In genomic region chr17:17118399-17118798, GRCh38 we compare ENCODE assay signal across 12 cellular contexts.
DNase-seq lines count a peak whose midpoint lies in the region; ATAC-seq, FAIRE-seq and TF ChIP-seq lines count a peak whose summit lies in the region.
"Had no signal": no experiment of that assay in that cellular context is flagged by ENCODE, and none has a peak within 500 bp of the region (broad histone marks: within the 10 kb centered on the region; RNA-seq: fewer than 3 reads in every experiment).

No MANE protein-coding gene starts in this region.

- H3K27ac ChIP-seq in A549: peak overlapping the region; percentile 29 to 72; a peak in 4 of 6 replicates
- peak overlapping the region; percentile 33 for H3K27ac ChIP-seq in KOPT-K1 (ENCODE audit: low read depth, low read length, poor library complexity, severe bottlenecking)
- H3K27ac ChIP-seq in effector memory CD4-positive, alpha-beta T cell (ENCODE audit: insufficient read depth, low read length, poor library complexity, severe bottlenecking): peak overlapping the region; percentile 75

- H3K4me1 ChIP-seq in A549: peaks cover 68% of the 10 kb centered on the region
- H3K4me1 ChIP-seq in effector memory CD4-positive, alpha-beta T cell (ENCODE audit: control insufficient read depth, insufficient read depth, low read length, poor library complexity, severe bottlenecking): peaks cover 68% of the 10 kb centered on the region

- POLR2A ChIA-PET in A549 (lab: Yijun Ruan, JAX): no interaction called here

- no peaks in the 10 kb centered on the region; the same call in 1 of the 2 replicates for H3K36me3 ChIP-seq in KOPT-K1 (ENCODE audit: insufficient read depth, low read length)
- no peaks in the 10 kb centered on the region for H3K36me3 ChIP-seq in effector memory CD4-positive, alpha-beta T cell (ENCODE audit: control insufficient read depth, insufficient read depth, low read length)

- H3K9me3 Mint-ChIP-seq in nephron progenitor cell: no peaks in the 10 kb centered on the region

- no peaks in the 10 kb centered on the region for H3K27me3 ChIP-seq in effector memory CD4-positive, alpha-beta T cell (replicated peaks; ENCODE audit: control insufficient read depth, insufficient read depth, low read length, poor library complexity, severe bottlenecking)

- H3K27me3 Mint-ChIP-seq in nephron progenitor cell (ENCODE audit: low read depth, poor library complexity): peaks cover 7% of the 10 kb centered on the region

- H3K36me3 Mint-ChIP-seq in nephron progenitor cell (ENCODE audit: low read depth): no peaks in the 10 kb centered on the region

- no peak overlapping the region for H3K4me3 ChIP-seq in A549
- H3K4me3 ChIP-seq in effector memory CD4-positive, alpha-beta T cell (ENCODE audit: insufficient read depth, low read depth, low read length, poor library complexity, severe bottlenecking): no peak overlapping the region

- peak in 1 of 2 experiments; percentile 5; a peak in 3 of 6 replicates for ATAC-seq in A549
- no peak for ATAC-seq in HG02763 (IDR thresholded peaks at IDR 0.05; ENCODE audit: unreplicated experiment)

- no peak for DNase-seq in A549 (ENCODE audit: low read depth in 1 of 2, low spot score in 1 of 2)
- DNase-seq in effector memory CD4-positive, alpha-beta T cell: no peak
- no peak for DNase-seq in nephron progenitor cell
- no peak for DNase-seq in NCI-H2107 treated with DMSO at 0.1 percent for 48 hours (lab: John Stamatoyannopoulos, UW; ENCODE audit: unreplicated experiment)
- DNase-seq in NCI-H2227 (lab: John Stamatoyannopoulos, UW; ENCODE audit: unreplicated experiment): no peak
- DNase-seq in GM19240 (ENCODE audit: insufficient read length, low spot score): no peak
- DNase-seq: activated CD4-positive, alpha-beta T cell treated with anti-CD3 and anti-CD28 coated beads for 48 hours; KG1; NCI-H2171 treated with DMSO at 0.1 percent for 48 hours had no signal

- no peak for TF ChIP-seq POLR2A in A549 (IDR thresholded peaks at IDR 0.05; ENCODE audit: low read length)

- no peak for TF ChIP-seq RAD21 in A549 (conservative IDR thresholded peaks at IDR 0.05 in 1 of 2, IDR thresholded peaks at IDR 0.05 in 1 of 2)

- H3K4me2 ChIP-seq in A549: peak overlapping the region; percentile 34; the same call in 2 of the 3 replicates

- H3K9me3 ChIP-seq in A549 (no peaks in the 10 kb centered on the region), KOPT-K1 (ENCODE audit: insufficient read depth, low read length, poor library complexity, severe bottlenecking) (no peaks in the 10 kb centered on the region)
- no peaks in the 10 kb centered on the region for H3K9me3 ChIP-seq in effector memory CD4-positive, alpha-beta T cell (ENCODE audit: control insufficient read depth, low read length)

- peaks cover 49% of the 10 kb centered on the region for H3K4me1 Mint-ChIP-seq in nephron progenitor cell

- WGBS in A549 (ENCODE audit: missing lambda C conversion rate): 90% methylated on average over 4 of the region's 4 CpGs

- H3K4me3 Mint-ChIP-seq in nephron progenitor cell: no peak overlapping the region

- CTCF ChIA-PET in A549 (lab: Yijun Ruan, JAX): interaction anchor here (1.1 to 1.3 kb wide), 2 partner anchors 13 to 23 kb away, joined by 3 to 5 read pairs; no protein-coding TSS in a partner anchor

- peak overlapping the region; percentile 78 for H3K27ac Mint-ChIP-seq in nephron progenitor cell

- FAIRE-seq in A549 (lab: Jason Lieb, UNC): no peak
- FAIRE-seq: keratinocyte had no signal

- TF ChIP-seq CTCF in A549 (IDR thresholded peaks at IDR 0.05) (no peak), nephron progenitor cell (IDR thresholded peaks at IDR 0.05) (no peak)

- TF ChIP-seq EP300 in A549 (IDR thresholded peaks at IDR 0.05): no peak

TF ChIP-seq in A549, 52 proteins besides CTCF, POLR2A, EP300 and RAD21:
- TF ChIP-seq FOSB (CRISPR knock-in tag; IDR thresholded peaks at IDR 0.05) (no peak), ZC3H11A (IDR thresholded peaks at IDR 0.05) (no peak), FOXS1 (CRISPR knock-in tag; IDR thresholded peaks at IDR 0.05) (no peak), RCOR1 (IDR thresholded peaks at IDR 0.05; ENCODE audit: low read depth, low read length) (no peak), CHD4 (IDR thresholded peaks at IDR 0.05; ENCODE audit: borderline replicate concordance) (no peak), HEYL (CRISPR knock-in tag; IDR thresholded peaks at IDR 0.05) (no peak), GATA3 (IDR thresholded peaks at IDR 0.05; ENCODE audit: borderline replicate concordance) (no peak), CBX2 (IDR thresholded peaks at IDR 0.05; ENCODE audit: borderline replicate concordance, low read depth) (no peak)
